8 cellular contexts compared by ENCODE assay signal in genomic region chr2:230864122-230864604, GRCh38. TPM values are rescaled to one million over a fixed set of nuclear protein-coding genes. Genes with fewer than 3 reads are reported as not detected.
A peak's percentile ranks its signal among the peaks of the same experiment; 100 is the strongest.
DNase-seq lines count a peak whose midpoint lies in the region; ATAC-seq, FAIRE-seq and TF ChIP-seq lines count a peak whose summit lies in the region.

No MANE protein-coding gene starts in this region.

- no peak for DNase-seq in HL-60 (ENCODE audit: low read depth in 1 of 2, low spot score in 1 of 2)
- no peak for DNase-seq in bronchial epithelial cell (ENCODE audit: low read depth)
- DNase-seq in NCI-H2029 treated with DMSO at 0.1 percent for 48 hours (lab: John Stamatoyannopoulos, UW) = no peak

- no peak for FAIRE-seq in bronchial epithelial cell (lab: Jason Lieb, UNC)

- H3K27ac ChIP-seq in 22Rv1 (peak overlapping the region; percentile 39), HL-60 (replicated peaks) (no peak overlapping the region), muscle layer of duodenum (ENCODE audit: low read length) (no peak overlapping the region)

- H3K36me3 ChIP-seq in bronchial epithelial cell (ENCODE audit: control insufficient read depth, insufficient read depth, low read length) (no peaks in the 10 kb centered on the region), muscle layer of duodenum (ENCODE audit: control insufficient read depth in 1 of 2, insufficient read depth in 2 of 2, low read length in 2 of 2) (no peaks in the 10 kb centered on the region)

- ATAC-seq in GM18517 (IDR thresholded peaks at IDR 0.05; ENCODE audit: unreplicated experiment) = no peak
- ATAC-seq in HG02763 (IDR thresholded peaks at IDR 0.05; ENCODE audit: unreplicated experiment) = no peak
- ATAC-seq in HG03457 (IDR thresholded peaks at IDR 0.05; ENCODE audit: unreplicated experiment) = no peak

- no peaks in the 10 kb centered on the region for H3K9me3 ChIP-seq in muscle layer of duodenum (ENCODE audit: control insufficient read depth in 1 of 2, low read length in 2 of 2)

- no peak for TF ChIP-seq CTCF in 22Rv1 (IDR thresholded peaks at IDR 0.05)
- TF ChIP-seq CTCF in HL-60 (IDR thresholded peaks at IDR 0.05; ENCODE audit: insufficient read depth, low read length) = no peak
- TF ChIP-seq CTCF in bronchial epithelial cell (IDR thresholded peaks at IDR 0.05; ENCODE audit: insufficient read depth, low read length, severe bottlenecking) = no peak

- peaks cover 0 to 29% of the 10 kb centered on the region in 2 donors for H3K4me1 ChIP-seq in muscle layer of duodenum (ENCODE audit: control insufficient read depth in 1 of 2, insufficient read depth in 2 of 2, low read length in 2 of 2)

- peak overlapping the region; percentile 84 for H3K4me3 ChIP-seq in HL-60 (replicated peaks; ENCODE audit: insufficient read depth, low read length)
- H3K4me3 ChIP-seq in bronchial epithelial cell (ENCODE audit: low read depth, low read length) = peak overlapping the region; percentile 51
- H3K4me3 ChIP-seq in muscle layer of duodenum (ENCODE audit: low read depth in 1 of 2, low read length in 2 of 2) = peak overlapping the region; percentile 53 to 94

- no peaks in the 10 kb centered on the region for H3K27me3 ChIP-seq in HL-60 (ENCODE audit: insufficient read depth, poor library complexity, severe bottlenecking)
- H3K27me3 ChIP-seq in bronchial epithelial cell (ENCODE audit: control insufficient read depth, insufficient read depth, low read length) = peaks cover 4% of the 10 kb centered on the region
- no peaks in the 10 kb centered on the region for H3K27me3 ChIP-seq in muscle layer of duodenum (ENCODE audit: low read depth, low read length)

RNA-seq across cellular contexts. Expression of gene ITM2C, which starts 0.6 kb away (rescaled TPM):
- total RNA-seq in bronchial epithelial cell = 14.8 and 20.3 TPM in 2 replicates
